Comparison of ENCODE assay signal across 21 cellular contexts in genomic region chr15:83582386-83582785, GRCh38.
"Had no signal": no experiment of that assay in that cellular context is flagged by ENCODE, and none has a peak within 500 bp of the region (broad histone marks: within the 10 kb centered on the region; RNA-seq: fewer than 3 reads in every experiment).

No MANE protein-coding gene starts in this region.

- H3K36me3 ChIP-seq: gastrocnemius medialis, thoracic aorta, upper lobe of left lung had no signal

- H2AFZ ChIP-seq: parathyroid adenoma had no signal

- DNase-seq: activated CD4-positive, alpha-beta memory T cell treated with anti-CD3 and anti-CD28 coated beads, Interleukin-2, amount 10 ng/mL, durations not matched to agents 7 days and 5 days; activated CD4-positive, alpha-beta T cell treated with anti-CD3 and anti-CD28 coated beads for 48 hours; activated CD4-positive, CD25-positive, alpha-beta regulatory T cell; activated naive CD4-positive, alpha-beta T cell; activated naive CD8-positive, alpha-beta T cell treated with anti-CD3 and anti-CD28 coated beads for 36 hours; activated T-cell treated with anti-CD3 and anti-CD28 coated beads, Interleukin-2, amount 50 U/mL, for 1 hour; amygdala; effector CD8-positive, alpha-beta T cell; gastrocnemius medialis; immature natural killer cell; mesendoderm; naive thymus-derived CD4-positive, alpha-beta T cell; stimulated activated naive B cell treated with anti-CD40 and anti-IgM and Interleukin-4, amounts not matched to agents 10 μg/mL and 1 μg/mL and 100 μg/mL, for 72 hours; upper lobe of left lung had no signal

- H3K9ac ChIP-seq: parathyroid adenoma had no signal

- H3K9me3 ChIP-seq: gastrocnemius medialis, thoracic aorta, upper lobe of left lung had no signal

- H3K4me1 Mint-ChIP-seq: activated CD4-positive, alpha-beta memory T cell treated with anti-CD3 and anti-CD28 coated beads, Interleukin-2, amount 10 ng/mL, durations not matched to agents 7 days and 5 days; activated naive CD8-positive, alpha-beta T cell treated with anti-CD3 and anti-CD28 coated beads for 36 hours; activated T-helper 17 cell treated with anti-CD3 and anti-CD28 coated beads, Interleukin-2, amount 50 U/mL, for 72 hours; immature natural killer cell; naive thymus-derived CD4-positive, alpha-beta T cell; stimulated activated naive B cell treated with anti-CD40 and anti-IgM and Interleukin-4, amounts not matched to agents 10 μg/mL and 1 μg/mL and 100 μg/mL, for 72 hours had no signal

- H3K27ac Mint-ChIP-seq: activated CD4-positive, alpha-beta memory T cell treated with anti-CD3 and anti-CD28 coated beads, Interleukin-2, amount 10 ng/mL, durations not matched to agents 7 days and 5 days; activated naive CD8-positive, alpha-beta T cell treated with anti-CD3 and anti-CD28 coated beads for 36 hours; activated T-helper 17 cell treated with anti-CD3 and anti-CD28 coated beads, Interleukin-2, amount 50 U/mL, for 72 hours; brain; immature natural killer cell; naive thymus-derived CD4-positive, alpha-beta T cell; stimulated activated naive B cell treated with anti-CD40 and anti-IgM and Interleukin-4, amounts not matched to agents 10 μg/mL and 1 μg/mL and 100 μg/mL, for 72 hours; T-helper 2 cell treated with Interferon-gamma antibody and Interleukin-4, amounts not matched to agents 5 μg/mL and 100 μg/mL, for 36 hours had no signal

- H3K36me3 Mint-ChIP-seq: activated naive CD8-positive, alpha-beta T cell treated with anti-CD3 and anti-CD28 coated beads for 36 hours; immature natural killer cell; naive thymus-derived CD4-positive, alpha-beta T cell; stimulated activated naive B cell treated with anti-CD40 and anti-IgM and Interleukin-4, amounts not matched to agents 10 μg/mL and 1 μg/mL and 100 μg/mL, for 72 hours had no signal

- H3K9me3 Mint-ChIP-seq: activated CD4-positive, alpha-beta memory T cell treated with anti-CD3 and anti-CD28 coated beads, Interleukin-2, amount 10 ng/mL, durations not matched to agents 7 days and 5 days; activated naive CD8-positive, alpha-beta T cell treated with anti-CD3 and anti-CD28 coated beads for 36 hours; activated T-helper 17 cell treated with anti-CD3 and anti-CD28 coated beads, Interleukin-2, amount 50 U/mL, for 72 hours; brain; T-helper 2 cell treated with Interferon-gamma antibody and Interleukin-4, amounts not matched to agents 5 μg/mL and 100 μg/mL, for 36 hours had no signal

- H3K79me2 ChIP-seq: parathyroid adenoma had no signal

- H3K27ac ChIP-seq: gastrocnemius medialis, parathyroid adenoma, thoracic aorta, upper lobe of left lung had no signal

- H3K4me3 ChIP-seq: gastrocnemius medialis, thoracic aorta, upper lobe of left lung had no signal

- H3K4me3 Mint-ChIP-seq: activated CD4-positive, alpha-beta memory T cell treated with anti-CD3 and anti-CD28 coated beads, Interleukin-2, amount 10 ng/mL, durations not matched to agents 7 days and 5 days; activated naive CD8-positive, alpha-beta T cell treated with anti-CD3 and anti-CD28 coated beads for 36 hours; activated T-helper 17 cell treated with anti-CD3 and anti-CD28 coated beads, Interleukin-2, amount 50 U/mL, for 72 hours; brain; immature natural killer cell; naive thymus-derived CD4-positive, alpha-beta T cell; stimulated activated naive B cell treated with anti-CD40 and anti-IgM and Interleukin-4, amounts not matched to agents 10 μg/mL and 1 μg/mL and 100 μg/mL, for 72 hours; T-helper 2 cell treated with Interferon-gamma antibody and Interleukin-4, amounts not matched to agents 5 μg/mL and 100 μg/mL, for 36 hours had no signal

- ATAC-seq: activated T-helper 17 cell treated with anti-CD3 and anti-CD28 coated beads, Interleukin-2, amount 50 U/mL, for 72 hours; gastrocnemius medialis; naive thymus-derived CD4-positive, alpha-beta T cell; sciatic nerve; stimulated activated naive B cell treated with anti-CD40 and anti-IgM and Interleukin-4, amounts not matched to agents 10 μg/mL and 1 μg/mL and 100 μg/mL, for 72 hours had no signal

- H3K27me3 Mint-ChIP-seq: activated CD4-positive, alpha-beta memory T cell treated with anti-CD3 and anti-CD28 coated beads, Interleukin-2, amount 10 ng/mL, durations not matched to agents 7 days and 5 days; activated naive CD8-positive, alpha-beta T cell treated with anti-CD3 and anti-CD28 coated beads for 36 hours; brain; stimulated activated naive B cell treated with anti-CD40 and anti-IgM and Interleukin-4, amounts not matched to agents 10 μg/mL and 1 μg/mL and 100 μg/mL, for 72 hours had no signal

- H3K4me1 ChIP-seq: gastrocnemius medialis, parathyroid adenoma, upper lobe of left lung had no signal

- FAIRE-seq: endothelial cell of umbilical vein had no signal

- H3K27me3 ChIP-seq: gastrocnemius medialis, upper lobe of left lung had no signal
